15 cellular contexts compared by ENCODE assay signal in the genomic region with DNA sequence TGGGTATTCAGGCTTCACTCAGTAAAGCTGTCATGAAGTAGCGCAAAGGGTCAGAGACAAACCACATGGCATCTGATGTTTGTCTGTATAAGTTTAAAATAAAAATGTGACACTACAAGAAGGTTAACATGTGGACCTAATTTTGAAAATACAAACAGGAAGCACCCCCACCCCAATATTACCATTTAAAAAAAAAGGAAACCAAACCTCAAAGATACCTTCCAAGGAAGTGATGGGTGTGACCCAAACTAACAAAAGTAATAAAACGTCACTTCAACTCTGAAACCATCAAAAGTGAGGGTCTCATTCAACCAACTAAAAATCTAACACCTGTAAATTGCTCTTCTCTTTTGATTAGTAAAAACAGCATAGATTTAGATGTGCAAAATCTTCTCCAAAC. TPM values are rescaled to one million over a fixed set of nuclear protein-coding genes. Genes with fewer than 3 reads are reported as not detected.
DNase-seq lines count a peak whose midpoint lies in the region; ATAC-seq and TF ChIP-seq lines count a peak whose summit lies in the region.
"Had no signal": no experiment of that assay in that cellular context is flagged by ENCODE, and none has a peak within 500 bp of the region (broad histone marks: within the 10 kb centered on the region; RNA-seq: fewer than 3 reads in every experiment).

No MANE protein-coding gene starts in this region.

- TF ChIP-seq POLR2A in transverse colon (IDR thresholded peaks at IDR 0.05): no peak

- no peak for TF ChIP-seq CTCF in activated CD8-positive, alpha-beta T cell treated with anti-CD3 and anti-CD28 coated beads for 36 hours (IDR thresholded peaks at IDR 0.05)
- no peak for TF ChIP-seq CTCF in transverse colon (IDR thresholded peaks at IDR 0.05)
- TF ChIP-seq CTCF in mammary epithelial cell (conservative IDR thresholded peaks at IDR 0.05 in 1 of 2, IDR thresholded peaks at IDR 0.05 in 1 of 2; ENCODE audit: extremely low read depth in 1 of 2, insufficient read depth in 1 of 2, low read depth in 1 of 2, low read length in 2 of 2): no peak

- H3K36me3 ChIP-seq in transverse colon (no peaks in the 10 kb centered on the region), mammary epithelial cell (ENCODE audit: insufficient read depth, low read length) (no peaks in the 10 kb centered on the region)
- H3K36me3 ChIP-seq: left lung, Peyer's patch, thyroid gland, WERI-Rb-1 had no signal

- no peak overlapping the region for H3K4me2 ChIP-seq in mammary epithelial cell (ENCODE audit: insufficient read depth, low read depth, low read length)

- no peak for TF ChIP-seq EP300 in transverse colon (IDR thresholded peaks at IDR 0.05; ENCODE audit: low read depth)

- H3K27ac Mint-ChIP-seq in activated naive CD4-positive, alpha-beta T cell treated with anti-CD3 and anti-CD28 coated beads for 36 hours: peak overlapping the region; percentile 97
- peak overlapping the region; percentile 96 for H3K27ac Mint-ChIP-seq in activated CD8-positive, alpha-beta T cell treated with anti-CD3 and anti-CD28 coated beads for 36 hours
- H3K27ac Mint-ChIP-seq in memory B cell: peak overlapping the region; percentile 85
- H3K27ac Mint-ChIP-seq: brain had no signal

- 63 to 67% methylated on average over 2 of the region's 2 CpGs for WGBS in transverse colon (ENCODE audit: low coverage in 1 of 2), 2 donors
- 93% methylated on average over 2 of the region's 2 CpGs for WGBS in mammary epithelial cell (ENCODE audit: low coverage, missing lambda C conversion rate)

- POLR2A ChIA-PET in activated CD8-positive, alpha-beta T cell treated with anti-CD3 and anti-CD28 coated beads for 36 hours (lab: Charles Lee): interaction anchor here (1.0 to 12.0 kb wide), 4 partner anchors 10 to 43 kb away, joined by 3 to 136 read pairs (median 6); no protein-coding TSS in a partner anchor

- H3K4me1 ChIP-seq in transverse colon (peaks cover 0 to 78% (median 33%) of the 10 kb centered on the region in 4 donors), mammary epithelial cell (ENCODE audit: insufficient read depth, low read length) (peaks cover 15% of the 10 kb centered on the region)

- CTCF ChIA-PET in activated naive CD4-positive, alpha-beta T cell treated with anti-CD3 and anti-CD28 coated beads for 36 hours (lab: Charles Lee): interaction anchor here (0.6 to 8.1 kb wide), 4 partner anchors 23 to 309 kb away, joined by 3 to 46 read pairs (median 14); no protein-coding TSS in a partner anchor
- CTCF ChIA-PET in activated CD8-positive, alpha-beta T cell treated with anti-CD3 and anti-CD28 coated beads for 36 hours (lab: Charles Lee): interaction anchor here (1.0 to 4.3 kb wide), 4 partner anchors 22 to 50 kb away, joined by 4 to 32 read pairs (median 12); no protein-coding TSS in a partner anchor
- CTCF ChIA-PET in mammary epithelial cell (lab: Charles Lee; ENCODE audit: low non-redundant PET): no interaction called here

- no peak for DNase-seq in activated naive CD4-positive, alpha-beta T cell treated with anti-CD3 and anti-CD28 coated beads for 36 hours
- DNase-seq in activated naive CD4-positive, alpha-beta T cell (lab: John Stamatoyannopoulos, UW): no peak
- no peak for DNase-seq in activated CD8-positive, alpha-beta T cell treated with anti-CD3 and anti-CD28 coated beads for 36 hours
- DNase-seq in memory B cell (ENCODE audit: low spot score in 2 of 2) (no peak), transverse colon (no peak), mammary epithelial cell (no peak), EL (no peak)
- DNase-seq: left lung, NCI-H2107, NCI-H69, Peyer's patch, thyroid gland, WERI-Rb-1 had no signal

- peaks cover 65% of the 10 kb centered on the region for H3K4me1 Mint-ChIP-seq in activated naive CD4-positive, alpha-beta T cell treated with anti-CD3 and anti-CD28 coated beads for 36 hours (ENCODE audit: low read depth)
- peaks cover 63% of the 10 kb centered on the region for H3K4me1 Mint-ChIP-seq in activated CD8-positive, alpha-beta T cell treated with anti-CD3 and anti-CD28 coated beads for 36 hours (ENCODE audit: low read depth)
- H3K4me1 Mint-ChIP-seq in memory B cell: peaks cover 43% of the 10 kb centered on the region

- H3K79me2 ChIP-seq in mammary epithelial cell (ENCODE audit: insufficient read depth, low read length): peaks cover 56% of the 10 kb centered on the region

- H3K27ac ChIP-seq in transverse colon: peak overlapping the region; percentile 19 to 51 (median 46)
- no peak overlapping the region for H3K27ac ChIP-seq in mammary epithelial cell (ENCODE audit: insufficient read depth, low read depth, low read length)
- H3K27ac ChIP-seq: thyroid gland, WERI-Rb-1 had no signal

- H3K4me3 Mint-ChIP-seq in activated naive CD4-positive, alpha-beta T cell treated with anti-CD3 and anti-CD28 coated beads for 36 hours: peak overlapping the region; percentile 72
- H3K4me3 Mint-ChIP-seq in activated CD8-positive, alpha-beta T cell treated with anti-CD3 and anti-CD28 coated beads for 36 hours: peak overlapping the region; percentile 97
- H3K4me3 Mint-ChIP-seq in memory B cell: peak overlapping the region; percentile 51

- intact Hi-C loops in activated naive CD4-positive, alpha-beta T cell treated with anti-CD3 and anti-CD28 coated beads for 36 hours (cut with micrococcal nuclease): loop anchor here (2.0 to 10.0 kb wide), 3 partner anchors 50 to 900 kb away; a partner anchor contains a TSS
- intact Hi-C loops in activated CD8-positive, alpha-beta T cell treated with anti-CD3 and anti-CD28 coated beads for 36 hours (cut with micrococcal nuclease): no loop called here
- intact Hi-C loops in transverse colon (cut with DNase I; ENCODE audit: low total_unique reads) (no loop called here), mammary epithelial cell (cut with micrococcal nuclease) (no loop called here)

- no TSS peak for BruUV-seq in mammary epithelial cell (replicated peaks; lab: Mats Ljungman, UMichigan)

- peaks cover 34% of the 10 kb centered on the region for H3K36me3 Mint-ChIP-seq in activated naive CD4-positive, alpha-beta T cell treated with anti-CD3 and anti-CD28 coated beads for 36 hours (ENCODE audit: low read depth)
- peaks cover 43% of the 10 kb centered on the region for H3K36me3 Mint-ChIP-seq in activated CD8-positive, alpha-beta T cell treated with anti-CD3 and anti-CD28 coated beads for 36 hours (ENCODE audit: low read depth)
- H3K36me3 Mint-ChIP-seq in memory B cell: no peaks in the 10 kb centered on the region

- in situ Hi-C loops in transverse colon (cut with MboI; ENCODE audit: low pct_ligation_motif_present in 1 of 4, low pct_unique_long_range_greater_than_20kb in 1 of 4, low sequenced_read_pairs in 3 of 4) (no loop called here), mammary epithelial cell (cut with MboI; ENCODE audit: low sequenced_read_pairs in 2 of 2) (no loop called here)

- H3K4me3 ChIP-seq in transverse colon (no peak overlapping the region), mammary epithelial cell (replicated peaks in 1 of 3; ENCODE audit: insufficient read depth in 1 of 3, low read depth in 2 of 3, low read length in 3 of 3) (no peak overlapping the region)
- H3K4me3 ChIP-seq: left lung, Peyer's patch, thyroid gland had no signal

- no peaks in the 10 kb centered on the region for H3K9me3 Mint-ChIP-seq in activated naive CD4-positive, alpha-beta T cell treated with anti-CD3 and anti-CD28 coated beads for 36 hours
- H3K9me3 Mint-ChIP-seq in activated CD8-positive, alpha-beta T cell treated with anti-CD3 and anti-CD28 coated beads for 36 hours: no peaks in the 10 kb centered on the region
- H3K9me3 Mint-ChIP-seq in memory B cell: no peaks in the 10 kb centered on the region

- no peaks in the 10 kb centered on the region for H3K27me3 Mint-ChIP-seq in activated naive CD4-positive, alpha-beta T cell treated with anti-CD3 and anti-CD28 coated beads for 36 hours (ENCODE audit: low read depth)
- H3K27me3 Mint-ChIP-seq in activated CD8-positive, alpha-beta T cell treated with anti-CD3 and anti-CD28 coated beads for 36 hours: no peaks in the 10 kb centered on the region
- no peaks in the 10 kb centered on the region for H3K27me3 Mint-ChIP-seq in memory B cell

- dilution Hi-C loops in mammary epithelial cell (cut with HindIII; ENCODE audit: low sequenced_read_pairs): loop anchor here (10.0 kb wide), 1 partner anchor 68 kb away; no protein-coding TSS in a partner anchor

- H3K9ac ChIP-seq in mammary epithelial cell (ENCODE audit: insufficient read depth, low read length): no peak overlapping the region

- H3K9me3 ChIP-seq in transverse colon: no peaks in the 10 kb centered on the region
- no peaks in the 10 kb centered on the region for H3K9me3 ChIP-seq in mammary epithelial cell (replicated peaks; ENCODE audit: insufficient read depth, low read length)
- H3K9me3 ChIP-seq: left lung, Peyer's patch, thyroid gland had no signal

- no peaks in the 10 kb centered on the region for H4K20me1 ChIP-seq in mammary epithelial cell (ENCODE audit: insufficient read depth, low read length)

- H3K27me3 ChIP-seq in transverse colon (no peaks in the 10 kb centered on the region), mammary epithelial cell (ENCODE audit: insufficient read depth, low read length) (no peaks in the 10 kb centered on the region)
- H3K27me3 ChIP-seq: left lung, Peyer's patch, thyroid gland had no signal

- no peak for ATAC-seq in activated CD8-positive, alpha-beta T cell treated with anti-CD3 and anti-CD28 coated beads for 36 hours
- ATAC-seq in memory B cell (ENCODE audit: low read depth): no peak
- ATAC-seq in GM21576 (IDR thresholded peaks at IDR 0.05; ENCODE audit: unreplicated experiment): no peak
- ATAC-seq: left lung had no signal

- H2AFZ ChIP-seq in mammary epithelial cell (ENCODE audit: low read depth, low read length): no peak overlapping the region

RNA-seq across cellular contexts. Expression of a gene that starts 3.6 kb away (rescaled TPM):
- 100 to 1,000 TPM; 185 to 192 TPM for total RNA-seq in activated naive CD4-positive, alpha-beta T cell treated with anti-CD3 and anti-CD28 coated beads for 36 hours
- total RNA-seq in activated CD8-positive, alpha-beta T cell treated with anti-CD3 and anti-CD28 coated beads for 36 hours: 100 to 1,000 TPM; 128 to 129 TPM
- total RNA-seq in transverse colon: 100 to 1,000 TPM in 2 of 4 donors, 10 to 100 TPM in 2; 51.3 to 151 (median 79.1) TPM
- 10 to 100 TPM; 20.0 to 20.5 TPM for total RNA-seq in mammary epithelial cell
- 13.3 TPM for polyA plus RNA-seq in mammary epithelial cell
- 82.6 TPM for polyA minus RNA-seq in mammary epithelial cell

RNA-seq across cellular contexts. Expression of a gene that starts 15.7 kb away (rescaled TPM):
- total RNA-seq in activated naive CD4-positive, alpha-beta T cell treated with anti-CD3 and anti-CD28 coated beads for 36 hours: 100 to 1,000 TPM; 165 to 174 TPM
- total RNA-seq in activated CD8-positive, alpha-beta T cell treated with anti-CD3 and anti-CD28 coated beads for 36 hours: 100 to 1,000 TPM; 163 to 190 TPM
- total RNA-seq in transverse colon: 10 to 100 TPM; 36.2 to 93.7 (median 50.3) TPM
- 10 to 100 TPM in 1 of 2 donors, 1 to 10 TPM in 1; 1.7 to 10.5 TPM for total RNA-seq in mammary epithelial cell
- polyA plus RNA-seq in mammary epithelial cell: 1.2 TPM
- polyA minus RNA-seq in mammary epithelial cell: 5.2 TPM
